Comparison of ENCODE assay signal across 25 cellular contexts in genomic region chr3:127994011-127994410, GRCh38.
"Had no signal": no experiment of that assay in that cellular context is flagged by ENCODE, and none has a peak within 500 bp of the region (broad histone marks: within the 10 kb centered on the region; RNA-seq: fewer than 3 reads in every experiment).

No MANE protein-coding gene starts in this region.

- DNase-seq: colonic mucosa; cortex of kidney; dermis blood vessel endothelial cell; dorsolateral prefrontal cortex; effector CD4-positive, alpha-beta T cell; effector CD8-positive, alpha-beta T cell; effector memory CD4-positive, alpha-beta T cell; effector memory CD8-positive, alpha-beta T cell; endodermal cell; erythroblast; esophagus squamous epithelium; foreskin fibroblast; foreskin melanocyte; gastrocnemius medialis; glutamatergic neuron; heart left ventricle; heart right ventricle had no signal

- H3K4me3 ChIP-seq: colonic mucosa, coronary artery, dorsolateral prefrontal cortex, esophagus squamous epithelium, gastrocnemius medialis, gastroesophageal sphincter, heart left ventricle, heart right ventricle had no signal

- H3K9me3 ChIP-seq: colonic mucosa, esophagus squamous epithelium, gastrocnemius medialis, gastroesophageal sphincter, heart left ventricle, heart right ventricle had no signal

- ATAC-seq: effector memory CD8-positive, alpha-beta T cell; esophagus mucosa; gastroesophageal sphincter; heart left ventricle; heart right ventricle had no signal

- H3K36me3 ChIP-seq: colonic mucosa, esophagus squamous epithelium, gastrocnemius medialis, gastroesophageal sphincter, heart left ventricle, heart right ventricle had no signal

- H3K27ac ChIP-seq: colonic mucosa, coronary artery, dorsolateral prefrontal cortex, epithelial cell of prostate, esophagus squamous epithelium, gastrocnemius medialis, gastroesophageal sphincter, heart left ventricle, heart right ventricle had no signal

- H3K27me3 ChIP-seq: colonic mucosa, dorsolateral prefrontal cortex, esophagus squamous epithelium, gastrocnemius medialis, heart left ventricle, heart right ventricle had no signal

- FAIRE-seq: colon, endometrium, endothelial cell of umbilical vein, frontal cortex had no signal

- H3K4me1 ChIP-seq: colonic mucosa, esophagus squamous epithelium, gastroesophageal sphincter, heart right ventricle had no signal
